Comparison of ENCODE assay signal across 1 cellular context in genomic region chr1:43505077-43505780, GRCh38.
TF ChIP-seq lines count a peak whose summit lies in the region.

No MANE protein-coding gene starts in this region.

TF ChIP-seq in K562, 482 proteins besides CTCF, POLR2A, EP300 and RAD21:
- TF ChIP-seq ZBTB33 (CRISPR knock-in tag; IDR thresholded peaks at IDR 0.05) (no peak), IRF2 (CRISPR knock-in tag; IDR thresholded peaks at IDR 0.05) (no peak), PRDM10 (IDR thresholded peaks at IDR 0.05; ENCODE audit: partially characterized antibody) (no peak), CHD7 (IDR thresholded peaks at IDR 0.05; ENCODE audit: low read depth, low read length) (no peak)
